Comparison of ENCODE assay signal across 12 cellular contexts in the genomic region with DNA sequence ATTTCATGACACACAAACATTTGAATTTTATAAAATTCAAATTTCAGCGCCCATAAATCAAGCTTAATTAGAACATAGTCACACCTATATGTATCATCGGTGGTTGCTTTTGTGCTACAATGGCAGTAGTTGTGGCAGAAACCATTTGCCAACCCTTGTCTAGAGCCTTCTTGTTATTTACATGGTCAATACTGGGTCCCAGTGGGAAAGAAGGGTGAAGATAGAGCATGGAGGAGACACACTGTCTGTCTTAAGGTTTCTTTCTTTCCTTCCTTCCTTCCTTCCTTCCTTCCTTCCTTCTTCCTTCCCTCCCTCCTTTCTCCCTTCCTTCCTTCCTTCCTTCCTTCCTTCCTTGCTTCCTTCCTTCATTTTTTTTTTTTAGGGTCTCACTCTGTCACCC. TPM values are rescaled to one million over a fixed set of nuclear protein-coding genes. Genes with fewer than 3 reads are reported as not detected.
"Had no signal": no experiment of that assay in that cellular context is flagged by ENCODE, and none has a peak within 500 bp of the region (broad histone marks: within the 10 kb centered on the region; RNA-seq: fewer than 3 reads in every experiment).

No MANE protein-coding gene starts in this region.

- FAIRE-seq: H1, H54 had no signal

- H3K4me1 ChIP-seq: HAP-1 had no signal

- H3K4me2 ChIP-seq: GM23338 had no signal

- H2AFZ ChIP-seq: GM23248, GM23338 had no signal

- H3K27ac ChIP-seq: GM23248 had no signal

- ATAC-seq: GM23338, HCT116 had no signal

- H3K4me3 ChIP-seq: GM23248, GM23338, HAP-1 had no signal

- H3K9me3 ChIP-seq: HAP-1 had no signal

- H3K36me3 ChIP-seq: HAP-1 had no signal

- H3K9ac ChIP-seq: GM23248 had no signal

- DNase-seq: GM23248, GOT3, H7, H9, HCEC 1CT, HFFc6 had no signal

RNA-seq across cellular contexts. Expression of a gene that starts 3.7 kb away (rescaled TPM):
- total RNA-seq: GM23248, GM23338, H1, H4, H7, H9, HFFc6 had no signal
- polyA plus RNA-seq: GM23248, GM23338, H1 had no signal

RNA-seq across cellular contexts. Expression of a gene that starts 10.8 kb away (rescaled TPM):
- total RNA-seq: GM23248, GM23338, H1, H4, H7, H9, HFFc6 had no signal
- polyA plus RNA-seq: GM23248, GM23338, H1 had no signal
